In the genomic region with DNA sequence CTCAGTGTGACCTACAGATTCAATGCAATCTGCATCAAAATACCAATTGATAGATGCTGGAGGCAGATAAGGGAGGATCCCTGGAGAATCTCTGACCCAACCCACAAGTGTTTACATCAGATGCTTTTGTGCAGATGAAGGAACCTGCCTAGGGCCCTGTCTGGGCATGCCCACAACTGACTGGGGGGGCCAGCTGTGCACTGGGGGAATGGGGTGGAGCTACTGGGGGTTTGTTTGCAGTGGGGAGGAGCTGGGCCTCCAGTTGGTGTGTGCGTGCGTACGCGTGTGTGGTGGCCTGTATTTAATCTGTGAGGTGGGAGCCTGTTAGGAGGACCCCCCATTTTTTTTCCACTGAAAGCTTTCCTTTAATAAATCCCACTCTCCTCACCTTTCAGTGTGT, we compare ENCODE assay signal across 19 cellular contexts.
"Had no signal": no experiment of that assay in that cellular context is flagged by ENCODE, and none has a peak within 500 bp of the region (broad histone marks: within the 10 kb centered on the region; RNA-seq: fewer than 3 reads in every experiment).

No MANE protein-coding gene starts in this region.

- ATAC-seq: esophagus mucosa, heart left ventricle, left lung, lower lobe of right lung, natural killer cell, right cardiac atrium had no signal

- DNase-seq: effector CD4-positive, alpha-beta T cell; heart left ventricle; hypothalamus; immature natural killer cell; lower lobe of right lung; natural killer cell; right cardiac atrium; small intestine; stimulated activated CD4-positive, alpha-beta T cell treated with anti-CD3 and anti-CD28 coated beads, Interleukin-12 subunit alpha, Interleukin-12 subunit beta, amount 100 ng/mL, for 4 hours; stimulated activated naive CD4-positive, alpha-beta T cell; stomach; substantia nigra; transverse colon had no signal

- FAIRE-seq: frontal cortex, keratinocyte had no signal

- H3K9me3 ChIP-seq: left lung, lower lobe of right lung, thoracic aorta, transverse colon had no signal

- H3K4me1 ChIP-seq: heart left ventricle, left lung, lower lobe of right lung, stomach, transverse colon had no signal

- H3K27ac ChIP-seq: coronary artery, heart left ventricle, left lung, lower lobe of right lung, stomach, thoracic aorta, transverse colon had no signal

- H3K4me3 ChIP-seq: coronary artery, heart left ventricle, left lung, lower lobe of right lung, stomach, thoracic aorta, transverse colon had no signal

- H3K36me3 ChIP-seq: heart left ventricle, left lung, lower lobe of right lung, stomach, thoracic aorta, transverse colon had no signal

- H3K27me3 ChIP-seq: heart left ventricle, left lung, stomach, transverse colon had no signal
